Comparison of ENCODE assay signal across 18 cellular contexts in the genomic region with DNA sequence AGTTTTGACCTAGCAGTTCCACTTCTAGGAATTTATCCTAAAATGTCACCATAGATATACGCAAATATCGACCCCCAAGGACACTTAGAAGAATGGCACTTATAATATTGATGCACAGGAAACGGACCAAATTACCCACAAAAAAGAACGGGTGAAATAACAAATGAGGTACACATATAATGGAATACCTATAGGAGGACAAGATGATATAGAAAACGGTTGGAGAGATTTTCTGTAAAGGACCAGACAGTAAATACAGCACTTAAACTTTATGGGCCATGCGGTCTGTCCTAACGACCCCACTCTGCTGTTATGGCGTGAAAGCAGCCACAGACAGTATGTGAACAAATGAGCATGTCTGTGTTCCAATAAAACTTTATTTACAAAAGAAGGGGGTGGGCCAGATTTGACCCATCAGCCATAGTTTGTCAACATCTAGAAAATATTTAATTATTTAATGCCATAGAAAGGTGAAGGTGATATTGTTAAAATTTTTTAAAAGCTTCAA. TPM values are rescaled to one million over a fixed set of nuclear protein-coding genes. Genes with fewer than 3 reads are reported as not detected.
DNase-seq lines count a peak whose midpoint lies in the region; ATAC-seq lines count a peak whose summit lies in the region.
"Had no signal": no experiment of that assay in that cellular context is flagged by ENCODE, and none has a peak within 500 bp of the region (broad histone marks: within the 10 kb centered on the region; RNA-seq: fewer than 3 reads in every experiment).

No MANE protein-coding gene starts in this region.

- H2BK12ac ChIP-seq in mesenchymal stem cell (ENCODE audit: low read length in 2 of 2): no peak overlapping the region

- no peak overlapping the region for H3K14ac ChIP-seq in mesenchymal stem cell (ENCODE audit: low read length in 2 of 2)

- ATAC-seq in GM21360 (IDR thresholded peaks at IDR 0.05; ENCODE audit: unreplicated experiment): peak; percentile 5

- peak overlapping the region; percentile 46 for H3K27ac ChIP-seq in mesenchymal stem cell (ENCODE audit: low read length, poor library complexity, severe bottlenecking)
- H3K27ac ChIP-seq: esophagus squamous epithelium, heart right ventricle, stomach had no signal

- no peak overlapping the region for H3K4ac ChIP-seq in mesenchymal stem cell (ENCODE audit: low read depth in 1 of 2, low read length in 2 of 2)

- POLR2A ChIA-PET in activated CD4-positive, alpha-beta memory T cell treated with anti-CD3 and anti-CD28 coated beads, Interleukin-2, amount 10 ng/mL, durations not matched to agents 7 days and 5 days (lab: Charles Lee): interaction anchor here (0.6 to 4.7 kb wide), 7 partner anchors 11 to 499 kb away, joined by 3 to 59 read pairs (median 4); partner anchors contain the start of gene UBASH3A

- H3K36me3 Mint-ChIP-seq in activated CD4-positive, alpha-beta T cell treated with anti-CD3 and anti-CD28 coated beads, Interleukin-2, amount 10 ng/mL, durations not matched to agents 24 days and 14 days (ENCODE audit: low read depth): peaks cover 54% of the 10 kb centered on the region
- H3K36me3 Mint-ChIP-seq in activated CD4-positive, alpha-beta memory T cell treated with anti-CD3 and anti-CD28 coated beads, Interleukin-2, amount 10 ng/mL, durations not matched to agents 7 days and 5 days (ENCODE audit: low read depth): peaks cover 31% of the 10 kb centered on the region

- 80% methylated on average over 7 of the region's 8 CpGs for WGBS in mesenchymal stem cell

- H3K4me3 ChIP-seq in mesenchymal stem cell (ENCODE audit: insufficient read depth in 1 of 2, low read depth in 1 of 2, low read length in 2 of 2): no peak overlapping the region
- H3K4me3 ChIP-seq: esophagus squamous epithelium, heart right ventricle, stomach had no signal

- H4K8ac ChIP-seq in mesenchymal stem cell (ENCODE audit: low read length): no peak overlapping the region

- DNase-seq in activated CD4-positive, alpha-beta T cell treated with anti-CD3 and anti-CD28 coated beads, Interleukin-2, amount 10 ng/mL, durations not matched to agents 24 days and 14 days: no peak
- no peak for DNase-seq in activated CD4-positive, alpha-beta T cell treated with anti-CD3 and anti-CD28 coated beads for 4 hours
- no peak for DNase-seq in activated CD4-positive, alpha-beta memory T cell treated with anti-CD3 and anti-CD28 coated beads, Interleukin-2, amount 10 ng/mL, durations not matched to agents 7 days and 5 days
- DNase-seq in mesenchymal stem cell (no peak), NCI-H1436 (lab: John Stamatoyannopoulos, UW) (no peak), amygdala (lab: John Stamatoyannopoulos, UW) (no peak), 8988T (no peak)
- DNase-seq: esophagus squamous epithelium; heart right ventricle; islet precursor cell; mammary epithelial cell; NCI-H345; SIG-M5; stimulated activated CD4-positive, alpha-beta T cell treated with anti-CD3 and anti-CD28 coated beads, Interleukin-12 subunit alpha, Interleukin-12 subunit beta, amount 100 ng/mL, for 4 hours; stomach had no signal

- H2AFZ ChIP-seq in mesenchymal stem cell (ENCODE audit: low read depth, low read length): no peak overlapping the region

- H3K9me3 Mint-ChIP-seq in activated CD4-positive, alpha-beta T cell treated with anti-CD3 and anti-CD28 coated beads, Interleukin-2, amount 10 ng/mL, durations not matched to agents 24 days and 14 days: no peaks in the 10 kb centered on the region
- no peaks in the 10 kb centered on the region for H3K9me3 Mint-ChIP-seq in activated CD4-positive, alpha-beta memory T cell treated with anti-CD3 and anti-CD28 coated beads, Interleukin-2, amount 10 ng/mL, durations not matched to agents 7 days and 5 days

- H3K18ac ChIP-seq in mesenchymal stem cell (ENCODE audit: low read depth in 1 of 2, low read length in 2 of 2): no peak overlapping the region

- H2BK5ac ChIP-seq in mesenchymal stem cell (ENCODE audit: low read depth, low read length, poor library complexity, severe bottlenecking): no peak overlapping the region

- H3K36me3 ChIP-seq in mesenchymal stem cell (ENCODE audit: control insufficient read depth in 1 of 2, insufficient read depth in 2 of 2, low read depth in 1 of 2, low read length in 2 of 2): no peaks in the 10 kb centered on the region
- H3K36me3 ChIP-seq: esophagus squamous epithelium, heart right ventricle, stomach had no signal

- H4K91ac ChIP-seq in mesenchymal stem cell (ENCODE audit: low read length): no peak overlapping the region

- peak overlapping the region; percentile 71 for H3K4me3 Mint-ChIP-seq in activated CD4-positive, alpha-beta T cell treated with anti-CD3 and anti-CD28 coated beads, Interleukin-2, amount 10 ng/mL, durations not matched to agents 24 days and 14 days
- H3K4me3 Mint-ChIP-seq in activated CD4-positive, alpha-beta memory T cell treated with anti-CD3 and anti-CD28 coated beads, Interleukin-2, amount 10 ng/mL, durations not matched to agents 7 days and 5 days: peak overlapping the region; percentile 3

- intact Hi-C loops in activated CD4-positive, alpha-beta T cell treated with anti-CD3 and anti-CD28 coated beads, Interleukin-2, amount 10 ng/mL, durations not matched to agents 24 days and 14 days (cut with micrococcal nuclease): loop anchor here (1.0 to 5.0 kb wide), 3 partner anchors 8 to 206 kb away; no protein-coding TSS in a partner anchor

- H3K9me3 ChIP-seq in mesenchymal stem cell (ENCODE audit: control insufficient read depth, low read length): no peaks in the 10 kb centered on the region
- H3K9me3 ChIP-seq: esophagus squamous epithelium, heart right ventricle, stomach had no signal

- no peak overlapping the region for H3K9ac ChIP-seq in mesenchymal stem cell (ENCODE audit: low read length)

- H3K23ac ChIP-seq in mesenchymal stem cell (ENCODE audit: low read length in 2 of 2): no peak overlapping the region

- peaks cover 15% of the 10 kb centered on the region for H3K4me1 ChIP-seq in mesenchymal stem cell (ENCODE audit: control insufficient read depth, insufficient read depth, low read depth, low read length)
- H3K4me1 ChIP-seq: esophagus squamous epithelium had no signal

- H2BK15ac ChIP-seq in mesenchymal stem cell (ENCODE audit: low read depth, poor library complexity, severe bottlenecking): no peak overlapping the region

- H2AK5ac ChIP-seq in mesenchymal stem cell (ENCODE audit: low read length, severe bottlenecking): no peak overlapping the region

- no peak overlapping the region for H3K4me2 ChIP-seq in mesenchymal stem cell (ENCODE audit: low read length, poor library complexity, severe bottlenecking)

- H2BK120ac ChIP-seq in mesenchymal stem cell (ENCODE audit: low read depth, low read length): no peak overlapping the region

- H3K79me1 ChIP-seq in mesenchymal stem cell (replicated peaks; ENCODE audit: low read length, poor library complexity, severe bottlenecking): no peaks in the 10 kb centered on the region

- CTCF ChIA-PET in activated CD4-positive, alpha-beta memory T cell treated with anti-CD3 and anti-CD28 coated beads, Interleukin-2, amount 10 ng/mL, durations not matched to agents 7 days and 5 days (lab: Charles Lee): interaction anchor here (1.0 to 2.7 kb wide), 3 partner anchors 11 to 18 kb away, joined by 4 to 17 read pairs (median 15); partner anchors contain the start of gene UBASH3A

- H3K27me3 ChIP-seq in mesenchymal stem cell (ENCODE audit: control insufficient read depth in 1 of 2, insufficient read depth in 1 of 2, low read length in 2 of 2): peaks cover 0 to 61% of the 10 kb centered on the region in 2 experiments

- peak overlapping the region; percentile 82 for H3K27ac Mint-ChIP-seq in activated CD4-positive, alpha-beta T cell treated with anti-CD3 and anti-CD28 coated beads, Interleukin-2, amount 10 ng/mL, durations not matched to agents 24 days and 14 days
- peak overlapping the region; percentile 60 for H3K27ac Mint-ChIP-seq in activated CD4-positive, alpha-beta memory T cell treated with anti-CD3 and anti-CD28 coated beads, Interleukin-2, amount 10 ng/mL, durations not matched to agents 7 days and 5 days

- peaks cover 70% of the 10 kb centered on the region for H3K4me1 Mint-ChIP-seq in activated CD4-positive, alpha-beta T cell treated with anti-CD3 and anti-CD28 coated beads, Interleukin-2, amount 10 ng/mL, durations not matched to agents 24 days and 14 days
- H3K4me1 Mint-ChIP-seq in activated CD4-positive, alpha-beta memory T cell treated with anti-CD3 and anti-CD28 coated beads, Interleukin-2, amount 10 ng/mL, durations not matched to agents 7 days and 5 days: peaks cover 64% of the 10 kb centered on the region

- H3K27me3 Mint-ChIP-seq in activated CD4-positive, alpha-beta T cell treated with anti-CD3 and anti-CD28 coated beads, Interleukin-2, amount 10 ng/mL, durations not matched to agents 24 days and 14 days: no peaks in the 10 kb centered on the region
- no peaks in the 10 kb centered on the region for H3K27me3 Mint-ChIP-seq in activated CD4-positive, alpha-beta memory T cell treated with anti-CD3 and anti-CD28 coated beads, Interleukin-2, amount 10 ng/mL, durations not matched to agents 7 days and 5 days

RNA-seq across cellular contexts. Expression of gene TMPRSS3, which starts 2.4 kb away (rescaled TPM):
- 56.9 and 58.7 TPM in 2 replicates for total RNA-seq in activated CD4-positive, alpha-beta T cell treated with anti-CD3 and anti-CD28 coated beads, Interleukin-2, amount 10 ng/mL, durations not matched to agents 24 days and 14 days
- 10 to 100 TPM; 24.6 to 24.8 TPM for total RNA-seq in activated CD4-positive, alpha-beta memory T cell treated with anti-CD3 and anti-CD28 coated beads, Interleukin-2, amount 10 ng/mL, durations not matched to agents 7 days and 5 days
- polyA plus RNA-seq in mesenchymal stem cell (2013, experiment 1 of 2): not detected
- not detected for polyA plus RNA-seq in mesenchymal stem cell (2013, experiment 2 of 2)
- total RNA-seq: HT1080 had no signal
- polyA plus RNA-seq: mammary epithelial cell had no signal

RNA-seq across cellular contexts. Expression of gene UBASH3A, which starts 10.2 kb away (rescaled TPM):
- total RNA-seq in activated CD4-positive, alpha-beta T cell treated with anti-CD3 and anti-CD28 coated beads, Interleukin-2, amount 10 ng/mL, durations not matched to agents 24 days and 14 days: 61.4 and 65.7 TPM in 2 replicates
- 10 to 100 TPM; 67.8 to 70.6 TPM for total RNA-seq in activated CD4-positive, alpha-beta memory T cell treated with anti-CD3 and anti-CD28 coated beads, Interleukin-2, amount 10 ng/mL, durations not matched to agents 7 days and 5 days
- not detected for polyA plus RNA-seq in mesenchymal stem cell (2013, experiment 1 of 2)
- not detected for polyA plus RNA-seq in mesenchymal stem cell (2013, experiment 2 of 2)
- total RNA-seq: HT1080, mammary epithelial cell had no signal
- polyA plus RNA-seq: mammary epithelial cell, neural cell had no signal

RNA-seq across cellular contexts. Expression of gene TFF1, which starts 27.2 kb away (rescaled TPM):
- total RNA-seq in activated CD4-positive, alpha-beta T cell treated with anti-CD3 and anti-CD28 coated beads, Interleukin-2, amount 10 ng/mL, durations not matched to agents 24 days and 14 days: not detected in 2 replicates
- total RNA-seq in activated CD4-positive, alpha-beta memory T cell treated with anti-CD3 and anti-CD28 coated beads, Interleukin-2, amount 10 ng/mL, durations not matched to agents 7 days and 5 days: not detected
- polyA plus RNA-seq in mesenchymal stem cell (2013, experiment 1 of 2): not detected
- not detected for polyA plus RNA-seq in mesenchymal stem cell (2013, experiment 2 of 2)
- total RNA-seq: esophagus squamous epithelium, heart right ventricle, HT1080, mammary epithelial cell had no signal
- polyA plus RNA-seq: heart right ventricle, mammary epithelial cell, neural cell had no signal

RNA-seq across cellular contexts. Expression of gene TFF2, which starts 42.7 kb away (rescaled TPM):
- total RNA-seq in activated CD4-positive, alpha-beta T cell treated with anti-CD3 and anti-CD28 coated beads, Interleukin-2, amount 10 ng/mL, durations not matched to agents 24 days and 14 days: not detected in 2 replicates
- not detected for total RNA-seq in activated CD4-positive, alpha-beta memory T cell treated with anti-CD3 and anti-CD28 coated beads, Interleukin-2, amount 10 ng/mL, durations not matched to agents 7 days and 5 days
- polyA plus RNA-seq in mesenchymal stem cell (2013, experiment 1 of 2): not detected
- not detected for polyA plus RNA-seq in mesenchymal stem cell (2013, experiment 2 of 2)
- total RNA-seq: heart right ventricle, HT1080, mammary epithelial cell had no signal
- polyA plus RNA-seq: heart right ventricle, mammary epithelial cell, neural cell had no signal
